Comparison of ENCODE assay signal across 1 cellular context in the genomic region with DNA sequence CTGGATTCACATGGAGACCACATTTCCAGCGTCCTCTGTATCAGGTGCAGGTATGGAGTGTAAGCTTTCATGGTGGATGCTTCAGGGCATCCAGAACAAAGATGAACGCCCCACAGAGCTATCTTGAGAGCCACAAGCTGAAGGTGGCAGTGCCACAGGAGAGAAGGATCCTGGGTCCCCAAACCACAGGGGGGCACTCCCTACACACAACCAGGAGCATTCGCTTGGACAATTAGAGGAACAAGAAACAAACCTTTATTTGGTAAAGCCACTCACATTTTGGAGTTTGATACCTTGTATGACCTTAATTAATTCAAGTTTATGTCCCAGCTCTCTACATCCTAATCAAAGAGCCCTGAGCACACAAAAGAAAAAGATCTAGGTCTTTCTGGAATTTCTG.
TF ChIP-seq lines count a peak whose summit lies in the region.

No MANE protein-coding gene starts in this region.

TF ChIP-seq in GM12878, 131 proteins besides CTCF, POLR2A, EP300 and RAD21 (continued from another document):
- TF ChIP-seq, protein P1, sequence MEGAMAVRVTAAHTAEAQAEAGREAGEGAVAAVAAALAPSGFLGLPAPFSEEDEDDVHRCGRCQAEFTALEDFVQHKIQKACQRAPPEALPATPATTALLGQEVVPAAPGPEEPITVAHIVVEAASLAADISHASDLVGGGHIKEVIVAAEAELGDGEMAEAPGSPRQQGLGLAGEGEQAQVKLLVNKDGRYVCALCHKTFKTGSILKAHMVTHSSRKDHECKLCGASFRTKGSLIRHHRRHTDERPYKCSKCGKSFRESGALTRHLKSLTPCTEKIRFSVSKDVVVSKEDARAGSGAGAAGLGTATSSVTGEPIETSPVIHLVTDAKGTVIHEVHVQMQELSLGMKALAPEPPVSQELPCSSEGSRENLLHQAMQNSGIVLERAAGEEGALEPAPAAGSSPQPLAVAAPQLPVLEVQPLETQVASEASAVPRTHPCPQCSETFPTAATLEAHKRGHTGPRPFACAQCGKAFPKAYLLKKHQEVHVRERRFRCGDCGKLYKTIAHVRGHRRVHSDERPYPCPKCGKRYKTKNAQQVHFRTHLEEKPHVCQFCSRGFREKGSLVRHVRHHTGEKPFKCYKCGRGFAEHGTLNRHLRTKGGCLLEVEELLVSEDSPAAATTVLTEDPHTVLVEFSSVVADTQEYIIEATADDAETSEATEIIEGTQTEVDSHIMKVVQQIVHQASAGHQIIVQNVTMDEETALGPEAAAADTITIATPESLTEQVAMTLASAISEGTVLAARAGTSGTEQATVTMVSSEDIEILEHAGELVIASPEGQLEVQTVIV (IDR thresholded peaks at IDR 0.05; ENCODE audit: borderline replicate concordance, partially characterized antibody): no peak
- TF ChIP-seq, protein P2, sequence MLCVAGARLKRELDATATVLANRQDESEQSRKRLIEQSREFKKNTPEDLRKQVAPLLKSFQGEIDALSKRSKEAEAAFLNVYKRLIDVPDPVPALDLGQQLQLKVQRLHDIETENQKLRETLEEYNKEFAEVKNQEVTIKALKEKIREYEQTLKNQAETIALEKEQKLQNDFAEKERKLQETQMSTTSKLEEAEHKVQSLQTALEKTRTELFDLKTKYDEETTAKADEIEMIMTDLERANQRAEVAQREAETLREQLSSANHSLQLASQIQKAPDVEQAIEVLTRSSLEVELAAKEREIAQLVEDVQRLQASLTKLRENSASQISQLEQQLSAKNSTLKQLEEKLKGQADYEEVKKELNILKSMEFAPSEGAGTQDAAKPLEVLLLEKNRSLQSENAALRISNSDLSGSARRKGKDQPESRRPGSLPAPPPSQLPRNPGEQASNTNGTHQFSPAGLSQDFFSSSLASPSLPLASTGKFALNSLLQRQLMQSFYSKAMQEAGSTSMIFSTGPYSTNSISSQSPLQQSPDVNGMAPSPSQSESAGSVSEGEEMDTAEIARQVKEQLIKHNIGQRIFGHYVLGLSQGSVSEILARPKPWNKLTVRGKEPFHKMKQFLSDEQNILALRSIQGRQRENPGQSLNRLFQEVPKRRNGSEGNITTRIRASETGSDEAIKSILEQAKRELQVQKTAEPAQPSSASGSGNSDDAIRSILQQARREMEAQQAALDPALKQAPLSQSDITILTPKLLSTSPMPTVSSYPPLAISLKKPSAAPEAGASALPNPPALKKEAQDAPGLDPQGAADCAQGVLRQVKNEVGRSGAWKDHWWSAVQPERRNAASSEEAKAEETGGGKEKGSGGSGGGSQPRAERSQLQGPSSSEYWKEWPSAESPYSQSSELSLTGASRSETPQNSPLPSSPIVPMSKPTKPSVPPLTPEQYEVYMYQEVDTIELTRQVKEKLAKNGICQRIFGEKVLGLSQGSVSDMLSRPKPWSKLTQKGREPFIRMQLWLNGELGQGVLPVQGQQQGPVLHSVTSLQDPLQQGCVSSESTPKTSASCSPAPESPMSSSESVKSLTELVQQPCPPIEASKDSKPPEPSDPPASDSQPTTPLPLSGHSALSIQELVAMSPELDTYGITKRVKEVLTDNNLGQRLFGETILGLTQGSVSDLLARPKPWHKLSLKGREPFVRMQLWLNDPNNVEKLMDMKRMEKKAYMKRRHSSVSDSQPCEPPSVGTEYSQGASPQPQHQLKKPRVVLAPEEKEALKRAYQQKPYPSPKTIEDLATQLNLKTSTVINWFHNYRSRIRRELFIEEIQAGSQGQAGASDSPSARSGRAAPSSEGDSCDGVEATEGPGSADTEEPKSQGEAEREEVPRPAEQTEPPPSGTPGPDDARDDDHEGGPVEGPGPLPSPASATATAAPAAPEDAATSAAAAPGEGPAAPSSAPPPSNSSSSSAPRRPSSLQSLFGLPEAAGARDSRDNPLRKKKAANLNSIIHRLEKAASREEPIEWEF (IDR thresholded peaks at IDR 0.05; ENCODE audit: insufficient replicate concordance, low read depth, low read length): no peak
- TF ChIP-seq FOXK2 (IDR thresholded peaks at IDR 0.05) (no peak), SMC3 (IDR thresholded peaks at IDR 0.05; ENCODE audit: borderline replicate concordance, low read length) (peak; percentile 35; the same call in 1 of the 2 replicates), SPI1 (IDR thresholded peaks at IDR 0.05; ENCODE audit: borderline replicate concordance, insufficient read depth, low read depth, low read length) (no peak), STAT3 (IDR thresholded peaks at IDR 0.05; ENCODE audit: low read depth, low read length) (no peak)
